In genomic region chr20:51023617-51024155, GRCh38 we compare ENCODE assay signal across 1 cellular context.
TF ChIP-seq lines count a peak whose summit lies in the region.

No MANE protein-coding gene starts in this region.

TF ChIP-seq in HCT116, 20 proteins besides CTCF, POLR2A, EP300 and RAD21 (continued from another document):
- TF ChIP-seq EZH2phosphoT487 (IDR thresholded peaks at IDR 0.05; ENCODE audit: borderline replicate concordance), result no peak
- no peak for TF ChIP-seq SP1 (IDR thresholded peaks at IDR 0.05; ENCODE audit: low read depth)
- TF ChIP-seq YY1 (IDR thresholded peaks at IDR 0.05; ENCODE audit: extremely low read depth, insufficient replicate concordance, low read depth, low read length), result no peak
- no peak for TF ChIP-seq TCF7L2 (IDR thresholded peaks at IDR 0.05; ENCODE audit: borderline replicate concordance, extremely low read depth, insufficient read depth, insufficient read length)
TF ChIP-seq in HCT116: peak in this region for 0.
